In genomic region chr10:79067241-79068202, GRCh38 we compare ENCODE assay signal across 1 cellular context.
TF ChIP-seq lines count a peak whose summit lies in the region.

No MANE protein-coding gene starts in this region.

TF ChIP-seq in HepG2, 621 proteins besides CTCF, POLR2A, EP300 and RAD21 (continued from another document and continues in another):
- TF ChIP-seq ZBTB4 (CRISPR knock-in tag; IDR thresholded peaks at IDR 0.05; ENCODE audit: borderline replicate concordance) (0 out of 2 replicates have a peak, but pooled peaks have one; percentile 35), NFE2 (CRISPR knock-in tag; IDR thresholded peaks at IDR 0.05) (no peak), MYPOP (CRISPR knock-in tag; IDR thresholded peaks at IDR 0.05) (peak; percentile 55; the same call in 1 of the 2 replicates), ZNF768 (CRISPR knock-in tag; IDR thresholded peaks at IDR 0.05) (peak; percentile 11; the same call in 1 of the 2 replicates), ZNF333 (CRISPR knock-in tag; IDR thresholded peaks at IDR 0.05; ENCODE audit: borderline replicate concordance) (no peak), HDAC2 (CRISPR knock-in tag; IDR thresholded peaks at IDR 0.05) (no peak; the same call in 1 of the 2 replicates), POGK (CRISPR knock-in tag; conservative IDR thresholded peaks at IDR 0.05) (peak; percentile 82), ZBTB40 (IDR thresholded peaks at IDR 0.05) (no peak), ZBTB40 (CRISPR knock-in tag; IDR thresholded peaks at IDR 0.05) (peak; percentile 29; the same call in 1 of the 2 replicates), ZGPAT (CRISPR knock-in tag; IDR thresholded peaks at IDR 0.05) (peak; percentile 45; the same call in 1 of the 2 replicates), BRCA1 (CRISPR knock-in tag; IDR thresholded peaks at IDR 0.05) (no peak), RXRB (CRISPR knock-in tag; IDR thresholded peaks at IDR 0.05; ENCODE audit: borderline replicate concordance) (0 out of 2 replicates have a peak, but pooled peaks have one; percentile 32), RCOR2 (CRISPR knock-in tag; IDR thresholded peaks at IDR 0.05) (no peak), GRHL1 (CRISPR knock-in tag; conservative IDR thresholded peaks at IDR 0.05) (no peak), ZNF607 (CRISPR knock-in tag; IDR thresholded peaks at IDR 0.05; ENCODE audit: borderline replicate concordance) (peak; percentile 74; the same call in 1 of the 2 replicates), CREB3 (CRISPR knock-in tag; IDR thresholded peaks at IDR 0.05) (no peak), ZNF225 (CRISPR knock-in tag; IDR thresholded peaks at IDR 0.05) (no peak), XRCC5 (optimal IDR thresholded peaks at IDR 0.05; ENCODE audit: low read length) (peak; percentile 85), ATF1 (CRISPR knock-in tag; IDR thresholded peaks at IDR 0.05) (no peak), NR2F1 (CRISPR knock-in tag; IDR thresholded peaks at IDR 0.05) (no peak), SAP130 (CRISPR knock-in tag; IDR thresholded peaks at IDR 0.05; ENCODE audit: low read depth) (peak; percentile 78), ZNF639 (CRISPR knock-in tag; conservative IDR thresholded peaks at IDR 0.05) (no peak), STAT6 (CRISPR knock-in tag; IDR thresholded peaks at IDR 0.05; ENCODE audit: borderline replicate concordance) (no peak), ZNF253 (CRISPR knock-in tag; IDR thresholded peaks at IDR 0.05; ENCODE audit: borderline replicate concordance) (no peak), ZNF556 (CRISPR knock-in tag; IDR thresholded peaks at IDR 0.05; ENCODE audit: borderline replicate concordance) (no peak; the same call in 1 of the 2 replicates), KDM2A (CRISPR knock-in tag; IDR thresholded peaks at IDR 0.05; ENCODE audit: borderline replicate concordance, low read depth) (peak; percentile 85), REXO4 (CRISPR knock-in tag; IDR thresholded peaks at IDR 0.05; ENCODE audit: borderline replicate concordance) (no peak)
